32 cellular contexts compared by ENCODE assay signal in the genomic region with DNA sequence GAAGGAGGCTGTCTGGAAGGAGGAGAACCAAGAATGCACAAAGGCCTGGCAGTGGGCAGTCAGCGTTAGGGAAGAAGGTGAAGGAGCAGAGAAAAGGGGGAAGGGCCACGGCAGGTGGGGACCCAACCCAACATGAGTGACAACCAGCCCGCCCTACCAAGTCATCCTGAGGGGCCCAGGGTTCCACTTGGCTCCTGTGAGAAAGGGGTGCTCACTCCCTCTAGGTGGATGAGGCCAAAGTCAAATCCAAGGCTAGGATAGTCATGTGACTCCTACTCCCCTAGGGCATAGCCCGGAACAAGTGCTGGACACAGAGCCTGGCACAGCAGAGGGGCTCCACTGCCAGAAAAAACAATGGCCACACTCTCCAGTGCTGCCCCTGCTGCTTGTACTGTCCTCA. TPM values are rescaled to one million over a fixed set of nuclear protein-coding genes. Genes with fewer than 3 reads are reported as not detected.
"Had no signal": no experiment of that assay in that cellular context is flagged by ENCODE, and none has a peak within 500 bp of the region (broad histone marks: within the 10 kb centered on the region; RNA-seq: fewer than 3 reads in every experiment).

No MANE protein-coding gene starts in this region.

- H3K27ac ChIP-seq: VCaP had no signal

- H3K4me3 Mint-ChIP-seq: activated CD8-positive, alpha-beta T cell treated with anti-CD3 and anti-CD28 coated beads, Interleukin-2, amount 10 ng/mL, durations not matched to agents 7 days and 5 days; activated naive CD4-positive, alpha-beta T cell treated with anti-CD3 and anti-CD28 coated beads, Interleukin-2, amount 50 U/mL, for 24 hours; activated T-cell treated with anti-CD3 and anti-CD28 coated beads, Interleukin-2, amount 50 U/mL, for 24 hours had no signal

- H3K36me3 Mint-ChIP-seq: activated naive CD4-positive, alpha-beta T cell treated with anti-CD3 and anti-CD28 coated beads, Interleukin-2, amount 50 U/mL, for 24 hours; brain had no signal

- H3K27ac Mint-ChIP-seq: activated CD8-positive, alpha-beta T cell treated with anti-CD3 and anti-CD28 coated beads, Interleukin-2, amount 10 ng/mL, durations not matched to agents 7 days and 5 days; activated naive CD4-positive, alpha-beta T cell treated with anti-CD3 and anti-CD28 coated beads, Interleukin-2, amount 50 U/mL, for 24 hours; activated T-cell treated with anti-CD3 and anti-CD28 coated beads, Interleukin-2, amount 50 U/mL, for 24 hours; activated T-helper 2 cell treated with anti-CD3 and anti-CD28 coated beads, Interferon-gamma antibody, Interleukin-2, Interleukin-4, amounts not matched to agents 10 μg/mL and 5 μg/mL and 100 μg/mL, durations not matched to agents 14 hours and 24 hours and 36 hours had no signal

- H3K9me3 Mint-ChIP-seq: activated naive CD4-positive, alpha-beta T cell treated with anti-CD3 and anti-CD28 coated beads, Interleukin-2, amount 50 U/mL, for 24 hours; activated T-cell treated with anti-CD3 and anti-CD28 coated beads, Interleukin-2, amount 50 U/mL, for 24 hours; activated T-helper 2 cell treated with anti-CD3 and anti-CD28 coated beads, Interferon-gamma antibody, Interleukin-2, Interleukin-4, amounts not matched to agents 10 μg/mL and 5 μg/mL and 100 μg/mL, durations not matched to agents 14 hours and 24 hours and 36 hours; brain had no signal

- DNase-seq: activated CD4-positive, alpha-beta T cell treated with anti-CD3 and anti-CD28 coated beads for 1 hour; activated CD4-positive, alpha-beta T cell treated with anti-CD3 and anti-CD28 coated beads for 48 hours; activated CD4-positive, CD25-positive, alpha-beta regulatory T cell; activated CD8-positive, alpha-beta T cell treated with anti-CD3 and anti-CD28 coated beads, Interleukin-2, amount 10 ng/mL, durations not matched to agents 7 days and 5 days; activated gamma-delta T cell; activated naive CD4-positive, alpha-beta T cell treated with Interleukin-2 at 50 U/mL for 16 hours; activated T-cell treated with anti-CD3 and anti-CD28 coated beads, Interleukin-2, amount 50 U/mL, for 24 hours; central memory CD4-positive, alpha-beta T cell; NCI-H1092 treated with DMSO at 0.1 percent for 48 hours; NCI-H1417; NCI-H146; NCI-H187; NCI-H2029 treated with DMSO at 0.1 percent for 48 hours; NCI-H2107; NCI-H2171; NCI-H446; NCI-H510A treated with DMSO at 0.1 percent for 48 hours; NCI-H526 treated with DMSO at 0.1 percent for 48 hours; SIG-M5; T-helper 1 cell; T-helper 2 cell; T-helper 9 cell had no signal

- ATAC-seq: activated CD8-positive, alpha-beta T cell treated with anti-CD3 and anti-CD28 coated beads, Interleukin-2, amount 10 ng/mL, durations not matched to agents 7 days and 5 days; Panc1; SK-N-SH treated with all-trans-retinoic acid at 6 μM for 48 hours had no signal

- H3K27me3 Mint-ChIP-seq: activated naive CD4-positive, alpha-beta T cell treated with anti-CD3 and anti-CD28 coated beads, Interleukin-2, amount 50 U/mL, for 24 hours; activated T-cell treated with anti-CD3 and anti-CD28 coated beads, Interleukin-2, amount 50 U/mL, for 24 hours had no signal

RNA-seq across cellular contexts. Expression of gene TSSK2, which starts 6.7 kb away (rescaled TPM):
- total RNA-seq: activated CD8-positive, alpha-beta T cell treated with anti-CD3 and anti-CD28 coated beads, Interleukin-2, amount 10 ng/mL, durations not matched to agents 7 days and 5 days; activated T-helper 2 cell treated with anti-CD3 and anti-CD28 coated beads, Interferon-gamma antibody, Interleukin-2, Interleukin-4, amounts not matched to agents 10 μg/mL and 5 μg/mL and 100 μg/mL, durations not matched to agents 14 hours and 24 hours and 36 hours; cerebellum; M059J; RPMI7951; SK-MEL-5 had no signal

RNA-seq across cellular contexts. Expression of gene GSC2, which starts 25.7 kb away (rescaled TPM):
- total RNA-seq: activated CD8-positive, alpha-beta T cell treated with anti-CD3 and anti-CD28 coated beads, Interleukin-2, amount 10 ng/mL, durations not matched to agents 7 days and 5 days; activated T-helper 2 cell treated with anti-CD3 and anti-CD28 coated beads, Interferon-gamma antibody, Interleukin-2, Interleukin-4, amounts not matched to agents 10 μg/mL and 5 μg/mL and 100 μg/mL, durations not matched to agents 14 hours and 24 hours and 36 hours; cerebellum; M059J; RPMI7951; SK-MEL-5 had no signal
